Comparison of ENCODE assay signal across 8 cellular contexts in genomic region chr17:78316867-78317816, GRCh38. TPM values are rescaled to one million over a fixed set of nuclear protein-coding genes. Genes with fewer than 3 reads are reported as not detected.
DNase-seq lines count a peak whose midpoint lies in the region; ATAC-seq and FAIRE-seq lines count a peak whose summit lies in the region.

No MANE protein-coding gene starts in this region.

- H3K36me3 Mint-ChIP-seq in activated T-helper 2 cell treated with anti-CD3 and anti-CD28 coated beads, Interferon-gamma antibody, Interleukin-2, Interleukin-4, amounts not matched to agents 10 μg/mL and 5 μg/mL and 100 μg/mL, durations not matched to agents 14 hours and 24 hours and 36 hours (ENCODE audit: low read depth) = no peaks in the 10 kb centered on the region

- DNase-seq in stimulated activated CD4-positive, alpha-beta T cell treated with anti-CD3 and anti-CD28 coated beads, Interleukin-15, amount 100 ng/mL, for 24 hours = peak; percentile 26
- DNase-seq in stimulated activated CD4-positive, alpha-beta T cell treated with anti-CD3 and anti-CD28 coated beads, Interleukin-4, amount 100 ng/mL, for 24 hours = no peak
- DNase-seq in activated T-helper 2 cell treated with anti-CD3 and anti-CD28 coated beads, Interferon-gamma antibody, Interleukin-2, Interleukin-4, amounts not matched to agents 10 μg/mL and 5 μg/mL and 100 μg/mL, durations not matched to agents 14 hours and 24 hours and 36 hours (ENCODE audit: low spot score) = no peak
- DNase-seq in left colon (peak; percentile 79 to 94), urothelium cell line (ENCODE audit: low spot score) (peak; percentile 75), NCI-H345 (lab: John Stamatoyannopoulos, UW) (no peak)

- peaks cover 36% of the 10 kb centered on the region for H3K4me1 Mint-ChIP-seq in activated T-helper 2 cell treated with anti-CD3 and anti-CD28 coated beads, Interferon-gamma antibody, Interleukin-2, Interleukin-4, amounts not matched to agents 10 μg/mL and 5 μg/mL and 100 μg/mL, durations not matched to agents 14 hours and 24 hours and 36 hours (ENCODE audit: low read depth)

- H3K27ac Mint-ChIP-seq in activated T-helper 2 cell treated with anti-CD3 and anti-CD28 coated beads, Interferon-gamma antibody, Interleukin-2, Interleukin-4, amounts not matched to agents 10 μg/mL and 5 μg/mL and 100 μg/mL, durations not matched to agents 14 hours and 24 hours and 36 hours = peak overlapping the region; percentile 62

- no peak overlapping the region for H3K4me3 Mint-ChIP-seq in activated T-helper 2 cell treated with anti-CD3 and anti-CD28 coated beads, Interferon-gamma antibody, Interleukin-2, Interleukin-4, amounts not matched to agents 10 μg/mL and 5 μg/mL and 100 μg/mL, durations not matched to agents 14 hours and 24 hours and 36 hours (ENCODE audit: low read depth)

- no peaks in the 10 kb centered on the region for H3K9me3 Mint-ChIP-seq in activated T-helper 2 cell treated with anti-CD3 and anti-CD28 coated beads, Interferon-gamma antibody, Interleukin-2, Interleukin-4, amounts not matched to agents 10 μg/mL and 5 μg/mL and 100 μg/mL, durations not matched to agents 14 hours and 24 hours and 36 hours

- peak; percentile 95 for FAIRE-seq in urothelium cell line (lab: Jason Lieb, UNC)

- intact Hi-C loops in activated T-helper 2 cell treated with anti-CD3 and anti-CD28 coated beads, Interferon-gamma antibody, Interleukin-2, Interleukin-4, amounts not matched to agents 10 μg/mL and 5 μg/mL and 100 μg/mL, durations not matched to agents 14 hours and 24 hours and 36 hours (cut with micrococcal nuclease) = loop anchor here (2.0 kb wide), 1 partner anchor 16 kb away; no protein-coding TSS in a partner anchor
- intact Hi-C loops in left colon (cut with DNase I, micrococcal nuclease) = no loop called here

- ATAC-seq in left colon = peak; percentile 67
- ATAC-seq in HG02678 (IDR thresholded peaks at IDR 0.05; ENCODE audit: unreplicated experiment) = no peak
- ATAC-seq in HG02571 (IDR thresholded peaks at IDR 0.05; ENCODE audit: unreplicated experiment) = no peak

- H3K27me3 Mint-ChIP-seq in activated T-helper 2 cell treated with anti-CD3 and anti-CD28 coated beads, Interferon-gamma antibody, Interleukin-2, Interleukin-4, amounts not matched to agents 10 μg/mL and 5 μg/mL and 100 μg/mL, durations not matched to agents 14 hours and 24 hours and 36 hours (ENCODE audit: low read depth) = peaks cover 12% of the 10 kb centered on the region

RNA-seq across cellular contexts. Expression of gene SOCS3, which starts 42.7 kb away (rescaled TPM):
- 93.5 and 99.8 TPM in 2 replicates for total RNA-seq in activated T-helper 2 cell treated with anti-CD3 and anti-CD28 coated beads, Interferon-gamma antibody, Interleukin-2, Interleukin-4, amounts not matched to agents 10 μg/mL and 5 μg/mL and 100 μg/mL, durations not matched to agents 14 hours and 24 hours and 36 hours
- total RNA-seq in left colon = 10 to 100 TPM; 11.6 to 33.1 TPM

Comparison
In these comparisons a context has a peak if more than half of its experiments do, and no peak if none do; other contexts are left out.
1. DNase-seq: peak in stimulated activated CD4-positive, alpha-beta T cell treated with anti-CD3 and anti-CD28 coated beads, Interleukin-15, amount 100 ng/mL, for 24 hours (single experiment), left colon (2 of 2) and urothelium cell line (single experiment); none in stimulated activated CD4-positive, alpha-beta T cell treated with anti-CD3 and anti-CD28 coated beads, Interleukin-4, amount 100 ng/mL, for 24 hours (single experiment), activated T-helper 2 cell treated with anti-CD3 and anti-CD28 coated beads, Interferon-gamma antibody, Interleukin-2, Interleukin-4, amounts not matched to agents 10 μg/mL and 5 μg/mL and 100 μg/mL, durations not matched to agents 14 hours and 24 hours and 36 hours (single experiment) and NCI-H345 (single experiment).